ENCODE assay signal across 8 cellular contexts in the genomic region with DNA sequence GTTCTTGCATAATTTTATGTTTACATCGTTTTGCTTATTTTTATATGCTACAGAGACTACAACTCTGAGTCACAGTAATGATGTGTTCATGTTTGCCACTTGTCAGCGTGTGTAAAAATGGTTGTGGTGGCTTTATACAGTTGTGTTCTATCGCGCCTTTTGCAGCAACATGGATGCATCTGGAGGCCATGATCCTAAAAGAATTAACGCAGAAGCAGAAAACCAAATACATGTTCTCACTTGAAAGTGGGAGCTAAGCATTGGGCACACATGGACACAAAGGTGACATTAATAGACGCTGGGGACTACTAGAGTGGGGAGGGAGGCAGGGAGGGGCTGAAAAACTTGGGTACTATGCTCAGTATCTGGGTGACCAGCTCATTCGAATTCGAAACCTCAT. TPM values are rescaled to one million over a fixed set of nuclear protein-coding genes. Genes with fewer than 3 reads are reported as not detected.
DNase-seq lines count a peak whose midpoint lies in the region; ATAC-seq and TF ChIP-seq lines count a peak whose summit lies in the region.

No MANE protein-coding gene starts in this region.

- H3K4me3 ChIP-seq in DND-41 (ENCODE audit: low read depth in 1 of 2, low read length in 2 of 2), result peak overlapping the region; percentile 72 to 74; a peak in 3 of 4 replicates
- peak overlapping the region; percentile 58 to 89 (median 78) for H3K4me3 ChIP-seq in breast epithelium
- peak overlapping the region; percentile 81 to 94 for H3K4me3 ChIP-seq in muscle layer of colon (ENCODE audit: low read depth in 1 of 2, low read length in 2 of 2)

- peaks cover 25% of the 10 kb centered on the region for H3K79me2 ChIP-seq in DND-41 (ENCODE audit: insufficient read depth, low read length)

- no peaks in the 10 kb centered on the region for H3K9me3 ChIP-seq in DND-41 (ENCODE audit: insufficient read depth, low read length, severe bottlenecking)
- no peaks in the 10 kb centered on the region for H3K9me3 ChIP-seq in breast epithelium
- H3K9me3 ChIP-seq in muscle layer of colon (ENCODE audit: low read length), result no peaks in the 10 kb centered on the region

- intact Hi-C loops in breast epithelium (cut with DNase I; ENCODE audit: low total_unique reads), result loop anchor here (5.0 kb wide), 1 partner anchor 974 kb away; the partner anchor contains the start of gene BFSP1
- intact Hi-C loops in posterior vena cava (cut with DNase I), result no loop called here

- peak overlapping the region; percentile 82 for H2AFZ ChIP-seq in DND-41 (ENCODE audit: low read depth, low read length)

- H3K36me3 ChIP-seq in DND-41 (ENCODE audit: insufficient read depth, low read length) (peaks cover 23% of the 10 kb centered on the region), breast epithelium (no peaks in the 10 kb centered on the region), muscle layer of colon (ENCODE audit: insufficient read depth, low read length) (peaks cover 5% of the 10 kb centered on the region)

- H3K27me3 ChIP-seq in DND-41 (ENCODE audit: insufficient read depth, low read length, poor library complexity), result no peaks in the 10 kb centered on the region
- no peaks in the 10 kb centered on the region for H3K27me3 ChIP-seq in breast epithelium
- no peaks in the 10 kb centered on the region for H3K27me3 ChIP-seq in muscle layer of colon (ENCODE audit: control insufficient read depth in 1 of 2, insufficient read depth in 2 of 2, low read length in 2 of 2)

- H3K9ac ChIP-seq in DND-41 (ENCODE audit: low read depth, low read length), result peak overlapping the region; percentile 65
- peak overlapping the region; percentile 73 for H3K9ac ChIP-seq in muscle layer of colon (ENCODE audit: low read length)

- H4K20me1 ChIP-seq in DND-41 (ENCODE audit: insufficient read depth, low read length), result no peaks in the 10 kb centered on the region

- TF ChIP-seq CTCF in DND-41 (IDR thresholded peaks at IDR 0.05; ENCODE audit: borderline replicate concordance, extremely low read depth, low read length, poor library complexity, severe bottlenecking) (no peak), breast epithelium (IDR thresholded peaks at IDR 0.05) (no peak)

- peak overlapping the region; percentile 96 for H3K27ac ChIP-seq in DND-41 (ENCODE audit: low read length)
- H3K27ac ChIP-seq in breast epithelium, result peak overlapping the region; percentile 94 to 98
- H3K27ac ChIP-seq in muscle layer of colon (ENCODE audit: low read depth, low read length), result peak overlapping the region; percentile 80

- ATAC-seq in DND-41 (ENCODE audit: insufficient read depth, low read depth), result no peak
- ATAC-seq in HG03457 (IDR thresholded peaks at IDR 0.05; ENCODE audit: unreplicated experiment), result no peak

- TF ChIP-seq POLR2A in breast epithelium (IDR thresholded peaks at IDR 0.05), result no peak

- peak overlapping the region; percentile 96 for H3K4me2 ChIP-seq in DND-41 (ENCODE audit: insufficient read depth, low read length)

- DNase-seq in DND-41, result no peak
- peak; percentile 66 for DNase-seq in NCI-H748 treated with DMSO at 0.1 percent for 48 hours (lab: John Stamatoyannopoulos, UW)
- DNase-seq in breast epithelium (ENCODE audit: low spot score in 2 of 2), result no peak
- no peak for DNase-seq in NCI-H446 (lab: John Stamatoyannopoulos, UW)
- DNase-seq in germinal center (ENCODE audit: low spot score), result no peak
- DNase-seq in posterior vena cava (ENCODE audit: low spot score), result no peak

- H3K4me1 ChIP-seq in DND-41 (ENCODE audit: insufficient read depth, low read length) (peaks cover 31% of the 10 kb centered on the region), breast epithelium (no peaks in the 10 kb centered on the region), muscle layer of colon (ENCODE audit: insufficient read depth, low read length) (peaks cover 17% of the 10 kb centered on the region)

RNA-seq across cellular contexts. Expression of gene SEC23B, which starts 1.0 kb away (rescaled TPM):
- total RNA-seq in breast epithelium, result 10 to 100 TPM; 27.0 to 57.7 (median 52.8) TPM
- 10 to 100 TPM; 31.2 to 32.3 TPM for total RNA-seq in posterior vena cava

RNA-seq across cellular contexts. Expression of gene RBBP9, which starts 9.7 kb away (rescaled TPM):
- total RNA-seq in breast epithelium, result 10 to 100 TPM; 16.3 to 24.4 (median 17.7) TPM
- total RNA-seq in posterior vena cava, result 10 to 100 TPM; 15.0 to 17.3 TPM

RNA-seq across cellular contexts. Expression of gene POLR3F, which starts 39.6 kb away (rescaled TPM):
- total RNA-seq in breast epithelium (10 to 100 TPM in 2 of 3 donors, 1 to 10 TPM in 1; 6.9 to 17.6 (median 10.1) TPM), posterior vena cava (10 to 100 TPM in 1 of 2 donors, 1 to 10 TPM in 1; 9.2 to 10.3 TPM)

RNA-seq across cellular contexts. Expression of gene DZANK1, which starts 39.9 kb away (rescaled TPM):
- 10 to 100 TPM in 1 of 3 donors, 1 to 10 TPM in 2; 2.6 to 14.8 (median 6.9) TPM for total RNA-seq in breast epithelium
- total RNA-seq in posterior vena cava, result 1 to 10 TPM; 1.7 to 1.9 TPM
